In the genomic region with DNA sequence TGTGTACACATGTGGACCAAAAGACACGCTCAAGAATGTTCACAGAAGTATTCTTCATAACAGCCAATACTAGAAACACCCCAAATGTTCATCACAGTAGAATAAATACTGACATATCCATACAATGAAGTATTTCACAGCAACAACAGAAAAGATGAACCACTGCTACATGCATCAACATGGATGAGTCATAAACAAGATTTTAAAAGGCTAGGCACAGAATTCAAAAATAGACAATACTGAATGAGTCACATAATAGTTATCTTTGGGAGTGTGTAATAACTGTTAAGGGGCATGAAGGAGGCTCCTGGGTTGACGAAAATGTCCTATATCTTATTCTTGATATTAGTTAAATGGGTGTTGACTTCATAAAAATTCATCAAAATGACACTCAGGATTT, we compare ENCODE assay signal across 9 cellular contexts. TPM values are rescaled to one million over a fixed set of nuclear protein-coding genes. Genes with fewer than 3 reads are reported as not detected.
DNase-seq lines count a peak whose midpoint lies in the region; ATAC-seq, FAIRE-seq and TF ChIP-seq lines count a peak whose summit lies in the region.
"Had no signal": no experiment of that assay in that cellular context is flagged by ENCODE, and none has a peak within 500 bp of the region (broad histone marks: within the 10 kb centered on the region; RNA-seq: fewer than 3 reads in every experiment).

No MANE protein-coding gene starts in this region.

- no peak overlapping the region for H3K27ac Mint-ChIP-seq in stimulated activated naive B cell treated with anti-CD40 and anti-IgM and Interleukin-4, amounts not matched to agents 10 μg/mL and 1 μg/mL and 100 μg/mL, for 72 hours

- H3K36me3 Mint-ChIP-seq in stimulated activated naive B cell treated with anti-CD40 and anti-IgM and Interleukin-4, amounts not matched to agents 10 μg/mL and 1 μg/mL and 100 μg/mL, for 72 hours = peaks cover 11 to 34% of the 10 kb centered on the region in 2 donors

- H3K4me1 Mint-ChIP-seq in stimulated activated naive B cell treated with anti-CD40 and anti-IgM and Interleukin-4, amounts not matched to agents 10 μg/mL and 1 μg/mL and 100 μg/mL, for 72 hours = peaks cover 2 to 6% of the 10 kb centered on the region in 2 donors

- no peaks in the 10 kb centered on the region for H3K9me3 Mint-ChIP-seq in stimulated activated naive B cell treated with anti-CD40 and anti-IgM and Interleukin-4, amounts not matched to agents 10 μg/mL and 1 μg/mL and 100 μg/mL, for 72 hours

- DNase-seq in H54 (ENCODE audit: insufficient read length, low spot score) (peak; percentile 9), OCI-M1 (lab: John Stamatoyannopoulos, UW) (peak; percentile 59), fibroblast of gingiva (ENCODE audit: low read depth) (peak; percentile 14), NCI-H524 treated with DMSO at 0.1 percent for 48 hours (lab: John Stamatoyannopoulos, UW) (no peak), GM12891 (ENCODE audit: insufficient read length, low spot score) (no peak)
- DNase-seq in stimulated activated naive B cell treated with anti-CD40 and anti-IgM and Interleukin-4, amounts not matched to agents 10 μg/mL and 1 μg/mL and 100 μg/mL, for 72 hours = no peak
- DNase-seq: DND-41, NCI-H1694 had no signal

- TF ChIP-seq POLR2A in H54 (IDR thresholded peaks at IDR 0.05; ENCODE audit: low read depth, low read length) = no peak
- no peak for TF ChIP-seq POLR2A in GM12891 (IDR thresholded peaks at IDR 0.05; ENCODE audit: low read depth, low read length)

- FAIRE-seq in H54 (lab: Jason Lieb, UNC) = peak; percentile 80
- no peak for FAIRE-seq in GM12891 (lab: Jason Lieb, UNC)

- ATAC-seq in stimulated activated naive B cell treated with anti-CD40 and anti-IgM and Interleukin-4, amounts not matched to agents 10 μg/mL and 1 μg/mL and 100 μg/mL, for 72 hours (replicated peaks) = peak; percentile 38 to 58
- ATAC-seq in HG03520 (IDR thresholded peaks at IDR 0.05; ENCODE audit: unreplicated experiment) = no peak

- no peaks in the 10 kb centered on the region for H3K27me3 Mint-ChIP-seq in stimulated activated naive B cell treated with anti-CD40 and anti-IgM and Interleukin-4, amounts not matched to agents 10 μg/mL and 1 μg/mL and 100 μg/mL, for 72 hours

- H3K4me3 Mint-ChIP-seq in stimulated activated naive B cell treated with anti-CD40 and anti-IgM and Interleukin-4, amounts not matched to agents 10 μg/mL and 1 μg/mL and 100 μg/mL, for 72 hours = no peak overlapping the region

TF ChIP-seq in GM12891, 5 proteins besides CTCF, POLR2A, EP300 and RAD21:
- TF ChIP-seq PAX5 (IDR thresholded peaks at IDR 0.05; ENCODE audit: insufficient read depth, low read length, severe bottlenecking) (no peak), POLR2AphosphoS5 (IDR thresholded peaks at IDR 0.05; ENCODE audit: low read depth, low read length) (no peak)

RNA-seq across cellular contexts. Expression of gene CLOCK, which starts 43.5 kb away (rescaled TPM):
- 3.3 TPM for polyA plus RNA-seq in GM12891 (2012; ENCODE audit: low read depth, missing spikeins)

Comparison
In these comparisons a context has a peak if more than half of its experiments do, and no peak if none do; other contexts are left out.
1. DNase-seq: peak in H54 (single experiment), OCI-M1 (single experiment) and fibroblast of gingiva (single experiment); none in stimulated activated naive B cell treated with anti-CD40 and anti-IgM and Interleukin-4, amounts not matched to agents 10 μg/mL and 1 μg/mL and 100 μg/mL, for 72 hours (single experiment), NCI-H524 treated with DMSO at 0.1 percent for 48 hours (single experiment) and GM12891 (single experiment).